1 cellular context compared by ENCODE assay signal in genomic region chr6:26120807-26121140, GRCh38.
TF ChIP-seq lines count a peak whose summit lies in the region.

No MANE protein-coding gene starts in this region.

TF ChIP-seq in HepG2, 621 proteins besides CTCF, POLR2A, EP300 and RAD21:
- no peak for TF ChIP-seq SP4 (CRISPR knock-in tag; IDR thresholded peaks at IDR 0.05)
- TF ChIP-seq SNAPC4 (CRISPR knock-in tag; IDR thresholded peaks at IDR 0.05), result no peak
- peak; percentile 31; the same call in 1 of the 2 replicates for TF ChIP-seq SIX1 (CRISPR knock-in tag; IDR thresholded peaks at IDR 0.05; ENCODE audit: borderline replicate concordance)
- 0 out of 2 replicates have a peak, but pooled peaks have one; percentile 26 for TF ChIP-seq TFDP2 (CRISPR knock-in tag; IDR thresholded peaks at IDR 0.05)
- no peak for TF ChIP-seq ZNF580 (CRISPR knock-in tag; IDR thresholded peaks at IDR 0.05; ENCODE audit: borderline replicate concordance, low read depth)
- TF ChIP-seq NCOA2 (CRISPR knock-in tag; IDR thresholded peaks at IDR 0.05), result 0 out of 2 replicates have a peak, but pooled peaks have one; percentile 32
- TF ChIP-seq ZBTB25 (CRISPR knock-in tag; IDR thresholded peaks at IDR 0.05), result 0 out of 2 replicates have a peak, but pooled peaks have one; percentile 36
- TF ChIP-seq KLF9 (CRISPR knock-in tag; IDR thresholded peaks at IDR 0.05; ENCODE audit: low read depth), result 0 out of 2 replicates have a peak, but pooled peaks have one; percentile 24
- 0 out of 2 replicates have a peak, but pooled peaks have one; percentile 48 for TF ChIP-seq AFF4 (CRISPR knock-in tag; IDR thresholded peaks at IDR 0.05)
- no peak for TF ChIP-seq ADNP (CRISPR knock-in tag; IDR thresholded peaks at IDR 0.05)
- TF ChIP-seq HOMEZ (CRISPR knock-in tag; IDR thresholded peaks at IDR 0.05; ENCODE audit: low read depth), result 0 out of 2 replicates have a peak, but pooled peaks have one; percentile 53
- no peak for TF ChIP-seq PITX1 (CRISPR knock-in tag; IDR thresholded peaks at IDR 0.05)
- 0 out of 2 replicates have a peak, but pooled peaks have one; percentile 29 for TF ChIP-seq HDAC2 (CRISPR knock-in tag; IDR thresholded peaks at IDR 0.05)
- TF ChIP-seq SUZ12 (IDR thresholded peaks at IDR 0.05; ENCODE audit: low read depth, low read length), result no peak
- TF ChIP-seq ZSCAN9 (CRISPR knock-in tag; IDR thresholded peaks at IDR 0.05; ENCODE audit: borderline replicate concordance), result peak; percentile 46; the same call in 1 of the 2 replicates
- TF ChIP-seq NR2F1 (CRISPR knock-in tag; IDR thresholded peaks at IDR 0.05), result 0 out of 4 replicates have a peak, but pooled peaks of 1 of the 2 experiments have one; percentile 18
- TF ChIP-seq ERF (CRISPR knock-in tag; IDR thresholded peaks at IDR 0.05), result peak; percentile 29; the same call in 1 of the 2 replicates
- no peak for TF ChIP-seq ZFP36L2 (CRISPR knock-in tag; IDR thresholded peaks at IDR 0.05)
- peak; percentile 23; the same call in 1 of the 2 replicates for TF ChIP-seq YEATS4 (CRISPR knock-in tag; IDR thresholded peaks at IDR 0.05; ENCODE audit: borderline replicate concordance)
- 0 out of 2 replicates have a peak, but pooled peaks have one; percentile 35 for TF ChIP-seq RCOR2 (CRISPR knock-in tag; IDR thresholded peaks at IDR 0.05)
- peak; percentile 18 for TF ChIP-seq YY1 (IDR thresholded peaks at IDR 0.05; ENCODE audit: insufficient read depth, insufficient replicate concordance, low read depth, low read length)
